Comparison of ENCODE assay signal across 13 cellular contexts in genomic region chr6:151716446-151717047, GRCh38.
DNase-seq lines count a peak whose midpoint lies in the region; ATAC-seq and TF ChIP-seq lines count a peak whose summit lies in the region.
"Had no signal": no experiment of that assay in that cellular context is flagged by ENCODE, and none has a peak within 500 bp of the region (broad histone marks: within the 10 kb centered on the region; RNA-seq: fewer than 3 reads in every experiment).

No MANE protein-coding gene starts in this region.

- BruUV-seq in A673 (replicated peaks; lab: Mats Ljungman, UMichigan), result no TSS peak

- peaks cover 37% of the 10 kb centered on the region for H3K36me3 Mint-ChIP-seq in activated T-helper 1 cell treated with anti-CD3 and anti-CD28 coated beads, Interleukin-12 subunit alpha, Interleukin-12 subunit beta, Interleukin-2, Interleukin-4 antibody, amounts not matched to agents 30 ng/mL and 10 ng/mL and 1 ng/mL, durations not matched to agents 14 hours and 24 hours and 36 hours (ENCODE audit: low read depth)

- peak overlapping the region; percentile 41 for H3K27ac Mint-ChIP-seq in activated T-helper 1 cell treated with anti-CD3 and anti-CD28 coated beads, Interleukin-12 subunit alpha, Interleukin-12 subunit beta, Interleukin-2, Interleukin-4 antibody, amounts not matched to agents 30 ng/mL and 10 ng/mL and 1 ng/mL, durations not matched to agents 14 hours and 24 hours and 36 hours

- ATAC-seq in mucosa of descending colon, result no peak
- ATAC-seq in GM18909 (IDR thresholded peaks at IDR 0.05; ENCODE audit: poor library complexity, unreplicated experiment), result no peak
- no peak for ATAC-seq in HG03469 (IDR thresholded peaks at IDR 0.05; ENCODE audit: unreplicated experiment)
- ATAC-seq: gastroesophageal sphincter, psoas muscle had no signal

- H3K4me3 ChIP-seq in mucosa of descending colon (no peak overlapping the region), A673 (ENCODE audit: low read depth, low read length, poor library complexity, severe bottlenecking) (no peak overlapping the region)
- H3K4me3 ChIP-seq: gastroesophageal sphincter, psoas muscle had no signal

- intact Hi-C loops in activated T-helper 1 cell treated with anti-CD3 and anti-CD28 coated beads, Interleukin-12 subunit alpha, Interleukin-12 subunit beta, Interleukin-2, Interleukin-4 antibody, amounts not matched to agents 30 ng/mL and 10 ng/mL and 1 ng/mL, durations not matched to agents 14 hours and 24 hours and 36 hours (cut with micrococcal nuclease), result no loop called here
- intact Hi-C loops in mucosa of descending colon (cut with DNase I, micrococcal nuclease), result no loop called here
- intact Hi-C loops in A673 (cut with micrococcal nuclease; ENCODE audit: unreplicated experiment), result no loop called here

- H3K36me3 ChIP-seq in mucosa of descending colon (ENCODE audit: low read depth), result no peaks in the 10 kb centered on the region
- no peaks in the 10 kb centered on the region for H3K36me3 ChIP-seq in A673 (ENCODE audit: insufficient read depth, low read length, poor library complexity, severe bottlenecking)
- H3K36me3 ChIP-seq: gastroesophageal sphincter had no signal

- H3K9me3 Mint-ChIP-seq in activated T-helper 1 cell treated with anti-CD3 and anti-CD28 coated beads, Interleukin-12 subunit alpha, Interleukin-12 subunit beta, Interleukin-2, Interleukin-4 antibody, amounts not matched to agents 30 ng/mL and 10 ng/mL and 1 ng/mL, durations not matched to agents 14 hours and 24 hours and 36 hours, result peaks cover 50% of the 10 kb centered on the region

- no peaks in the 10 kb centered on the region for H3K4me1 ChIP-seq in mucosa of descending colon (ENCODE audit: low read depth)
- H3K4me1 ChIP-seq in A673 (ENCODE audit: insufficient read depth, low read length, poor library complexity, severe bottlenecking), result no peaks in the 10 kb centered on the region
- H3K4me1 ChIP-seq: gastroesophageal sphincter, psoas muscle had no signal

- H3K27me3 Mint-ChIP-seq in activated T-helper 1 cell treated with anti-CD3 and anti-CD28 coated beads, Interleukin-12 subunit alpha, Interleukin-12 subunit beta, Interleukin-2, Interleukin-4 antibody, amounts not matched to agents 30 ng/mL and 10 ng/mL and 1 ng/mL, durations not matched to agents 14 hours and 24 hours and 36 hours (ENCODE audit: insufficient read depth), result peaks cover 2% of the 10 kb centered on the region

- TF ChIP-seq CTCF in mucosa of descending colon (IDR thresholded peaks at IDR 0.05), result no peak
- no peak for TF ChIP-seq CTCF in A673 (conservative IDR thresholded peaks at IDR 0.05; ENCODE audit: low read depth, low read length)

- DNase-seq in DMS53 treated with DMSO at 0.1 percent for 48 hours (lab: John Stamatoyannopoulos, UW; ENCODE audit: unreplicated experiment) (peak; percentile 67), KBM-7 (peak; percentile 21), mucosa of descending colon (peak in 2 of 3 donors; percentile 14 to 24), A673 (ENCODE audit: low spot score) (no peak)
- DNase-seq in activated T-helper 1 cell treated with anti-CD3 and anti-CD28 coated beads, Interleukin-12 subunit alpha, Interleukin-12 subunit beta, Interleukin-2, Interleukin-4 antibody, amounts not matched to agents 30 ng/mL and 10 ng/mL and 1 ng/mL, durations not matched to agents 14 hours and 24 hours and 36 hours (ENCODE audit: low spot score), result no peak
- DNase-seq: amygdala, DND-41, NCI-H1048, psoas muscle, SW 1271 had no signal

- POLR2A ChIA-PET in A673 (lab: Charles Lee; ENCODE audit: low non-redundant PET), result no interaction called here

- H3K4me3 Mint-ChIP-seq in activated T-helper 1 cell treated with anti-CD3 and anti-CD28 coated beads, Interleukin-12 subunit alpha, Interleukin-12 subunit beta, Interleukin-2, Interleukin-4 antibody, amounts not matched to agents 30 ng/mL and 10 ng/mL and 1 ng/mL, durations not matched to agents 14 hours and 24 hours and 36 hours, result no peak overlapping the region

- no peaks in the 10 kb centered on the region for H3K9me3 ChIP-seq in mucosa of descending colon
- H3K9me3 ChIP-seq in A673 (ENCODE audit: low read depth, low read length, poor library complexity, severe bottlenecking), result no peaks in the 10 kb centered on the region

- in situ Hi-C loops in KBM-7 (cut with MboI; ENCODE audit: low pct_unique_long_range_greater_than_20kb, low sequenced_read_pairs), result no loop called here

- CTCF ChIA-PET in A673 (lab: Charles Lee), result no interaction called here

- H3K27me3 ChIP-seq in A673 (replicated peaks; ENCODE audit: insufficient read depth, low read depth, low read length, poor library complexity), result no peaks in the 10 kb centered on the region

- H3K4me1 Mint-ChIP-seq in activated T-helper 1 cell treated with anti-CD3 and anti-CD28 coated beads, Interleukin-12 subunit alpha, Interleukin-12 subunit beta, Interleukin-2, Interleukin-4 antibody, amounts not matched to agents 30 ng/mL and 10 ng/mL and 1 ng/mL, durations not matched to agents 14 hours and 24 hours and 36 hours (ENCODE audit: low read depth), result peaks cover 36% of the 10 kb centered on the region

- no peak overlapping the region for H3K27ac ChIP-seq in A673 (ENCODE audit: low read depth, low read length, poor library complexity, severe bottlenecking)
- H3K27ac ChIP-seq: gastroesophageal sphincter, psoas muscle had no signal

Comparison
In these comparisons a context has a peak if more than half of its experiments do, and no peak if none do; other contexts are left out.
1. DNase-seq: peak in DMS53 treated with DMSO at 0.1 percent for 48 hours (single experiment), KBM-7 (single experiment) and mucosa of descending colon (2 of 3); none in activated T-helper 1 cell treated with anti-CD3 and anti-CD28 coated beads, Interleukin-12 subunit alpha, Interleukin-12 subunit beta, Interleukin-2, Interleukin-4 antibody, amounts not matched to agents 30 ng/mL and 10 ng/mL and 1 ng/mL, durations not matched to agents 14 hours and 24 hours and 36 hours (single experiment) and A673 (single experiment).